Comparison of ENCODE assay signal across 1 cellular context in genomic region chr2:17309741-17310339, GRCh38.
A peak's percentile ranks its signal among the peaks of the same experiment; 100 is the strongest.
TF ChIP-seq lines count a peak whose summit lies in the region.

No MANE protein-coding gene starts in this region.

TF ChIP-seq in HepG2, 621 proteins besides CTCF, POLR2A, EP300 and RAD21 (continued from another document and continues in another):
- no peak for TF ChIP-seq ZNF660 (CRISPR knock-in tag; IDR thresholded peaks at IDR 0.05; ENCODE audit: borderline replicate concordance, low read depth)
- TF ChIP-seq HNF4A (CRISPR knock-in tag; IDR thresholded peaks at IDR 0.05) = peak; percentile 96
- TF ChIP-seq FOXA3 (CRISPR knock-in tag; IDR thresholded peaks at IDR 0.05) = peak; percentile 35
- TF ChIP-seq E2F2 (CRISPR knock-in tag; IDR thresholded peaks at IDR 0.05; ENCODE audit: borderline replicate concordance) = no peak
- TF ChIP-seq KLF11 (CRISPR knock-in tag; IDR thresholded peaks at IDR 0.05) = 0 out of 2 replicates have a peak, but pooled peaks have one; percentile 34
- no peak for TF ChIP-seq REXO4 (CRISPR knock-in tag; IDR thresholded peaks at IDR 0.05; ENCODE audit: borderline replicate concordance)
- no peak for TF ChIP-seq NFKBIZ (CRISPR knock-in tag; IDR thresholded peaks at IDR 0.05)
- TF ChIP-seq HOMEZ (CRISPR knock-in tag; IDR thresholded peaks at IDR 0.05; ENCODE audit: low read depth) = 0 out of 2 replicates have a peak, but pooled peaks have one; percentile 35
- no peak for TF ChIP-seq ZNF160 (CRISPR knock-in tag; IDR thresholded peaks at IDR 0.05)
- no peak for TF ChIP-seq SP4 (CRISPR knock-in tag; IDR thresholded peaks at IDR 0.05)
- TF ChIP-seq AHDC1 (CRISPR knock-in tag; IDR thresholded peaks at IDR 0.05; ENCODE audit: borderline replicate concordance) = no peak
- no peak for TF ChIP-seq ATRX (CRISPR knock-in tag; IDR thresholded peaks at IDR 0.05; ENCODE audit: borderline replicate concordance)
- TF ChIP-seq ISX (CRISPR knock-in tag; conservative IDR thresholded peaks at IDR 0.05) = no peak
- no peak for TF ChIP-seq ZFAT (CRISPR knock-in tag; conservative IDR thresholded peaks at IDR 0.05)
- TF ChIP-seq HNRNPUL1 (IDR thresholded peaks at IDR 0.05; ENCODE audit: low read depth, low read length) = no peak
- TF ChIP-seq AHR (CRISPR knock-in tag; IDR thresholded peaks at IDR 0.05) = no peak
- peak; percentile 66 for TF ChIP-seq CEBPG (CRISPR knock-in tag; IDR thresholded peaks at IDR 0.05)
- no peak for TF ChIP-seq ZBTB44 (CRISPR knock-in tag; IDR thresholded peaks at IDR 0.05)
- no peak for TF ChIP-seq TFDP1 (CRISPR knock-in tag; IDR thresholded peaks at IDR 0.05; ENCODE audit: borderline replicate concordance)
- TF ChIP-seq KDM5A (IDR thresholded peaks at IDR 0.05; ENCODE audit: borderline replicate concordance, low read length) = no peak
- TF ChIP-seq HDAC6 (IDR thresholded peaks at IDR 0.05; ENCODE audit: low read depth, low read length) = no peak
- peak; percentile 47; the same call in 1 of the 2 replicates for TF ChIP-seq ZNF12 (CRISPR knock-in tag; IDR thresholded peaks at IDR 0.05)
- 0 out of 2 replicates have a peak, but pooled peaks have one; percentile 24 for TF ChIP-seq IRF2 (CRISPR knock-in tag; IDR thresholded peaks at IDR 0.05)
- TF ChIP-seq KLF16 (CRISPR knock-in tag; IDR thresholded peaks at IDR 0.05) = 0 out of 4 replicates have a peak, but pooled peaks of 1 of the 2 experiments have one; percentile 23
- no peak for TF ChIP-seq CREM (IDR thresholded peaks at IDR 0.05)
- TF ChIP-seq CREM (CRISPR knock-in tag; IDR thresholded peaks at IDR 0.05) = no peak
- TF ChIP-seq POLR2G (IDR thresholded peaks at IDR 0.05; ENCODE audit: low read depth, low read length) = no peak
- no peak for TF ChIP-seq SSRP1 (CRISPR knock-in tag; IDR thresholded peaks at IDR 0.05)
- no peak for TF ChIP-seq SNRNP70 (IDR thresholded peaks at IDR 0.05; ENCODE audit: low read depth, low read length)
- no peak for TF ChIP-seq MXI1 (IDR thresholded peaks at IDR 0.05; ENCODE audit: borderline replicate concordance, low read depth, low read length)
- no peak for TF ChIP-seq NAIF1 (CRISPR knock-in tag; IDR thresholded peaks at IDR 0.05; ENCODE audit: borderline replicate concordance)
- no peak for TF ChIP-seq MAX (IDR thresholded peaks at IDR 0.05)
- no peak for TF ChIP-seq RFXAP (CRISPR knock-in tag; IDR thresholded peaks at IDR 0.05; ENCODE audit: borderline replicate concordance)
- TF ChIP-seq ZNF766 (CRISPR knock-in tag; IDR thresholded peaks at IDR 0.05; ENCODE audit: borderline replicate concordance) = no peak
- peak; percentile 45 for TF ChIP-seq ZNF18 (CRISPR knock-in tag; IDR thresholded peaks at IDR 0.05; ENCODE audit: insufficient replicate concordance)
- TF ChIP-seq SUZ12 (IDR thresholded peaks at IDR 0.05; ENCODE audit: low read depth, low read length) = no peak
- TF ChIP-seq AFF4 (CRISPR knock-in tag; IDR thresholded peaks at IDR 0.05) = no peak
- no peak for TF ChIP-seq ZNF691 (CRISPR knock-in tag; IDR thresholded peaks at IDR 0.05; ENCODE audit: borderline replicate concordance, low read depth)
- TF ChIP-seq ZNF282 (IDR thresholded peaks at IDR 0.05; ENCODE audit: partially characterized antibody) = no peak
- no peak for TF ChIP-seq ZNF264 (CRISPR knock-in tag; IDR thresholded peaks at IDR 0.05)
- 0 out of 4 replicates have a peak, but pooled peaks of 1 of the 2 experiments have one; percentile 43 for TF ChIP-seq HMGXB4 (CRISPR knock-in tag; IDR thresholded peaks at IDR 0.05; ENCODE audit: borderline replicate concordance in 1 of 2, low read depth in 1 of 2)
- TF ChIP-seq ZNF230 (CRISPR knock-in tag; IDR thresholded peaks at IDR 0.05) = no peak
- TF ChIP-seq NR2F6 (IDR thresholded peaks at IDR 0.05) = peak; percentile 73
- TF ChIP-seq NR2F6 (CRISPR knock-in tag; IDR thresholded peaks at IDR 0.05) = peak; percentile 74
- TF ChIP-seq SIN3B (IDR thresholded peaks at IDR 0.05; ENCODE audit: low read length) = no peak
